Comparison of ENCODE assay signal across 8 cellular contexts in the genomic region with DNA sequence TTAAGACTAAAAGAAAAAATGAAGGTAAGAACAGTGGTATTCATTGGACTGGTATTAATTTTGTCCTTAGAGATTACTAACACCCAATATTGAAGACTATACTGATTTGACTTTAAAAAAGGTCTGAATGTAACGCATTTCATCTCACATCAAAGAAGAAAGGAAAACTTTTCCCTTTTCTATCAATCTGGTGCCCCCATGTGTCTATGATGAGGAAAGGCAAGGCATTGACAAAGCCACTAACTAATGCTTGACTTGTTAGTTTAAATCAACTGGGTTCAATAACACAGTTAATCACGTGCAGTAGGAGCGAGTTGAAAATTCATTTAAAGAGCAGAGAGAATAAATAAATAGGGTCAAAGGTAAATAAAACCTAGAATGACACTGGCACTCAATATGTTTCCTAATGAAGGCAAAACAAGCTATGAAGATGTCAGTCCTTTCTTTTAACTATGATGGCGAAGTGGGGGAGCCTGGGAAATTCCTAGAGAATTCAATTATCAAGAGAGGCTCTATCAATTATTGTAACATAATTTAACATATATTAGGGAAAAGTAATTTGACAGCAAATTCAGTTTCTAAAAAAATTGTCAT.
DNase-seq lines count a peak whose midpoint lies in the region; ATAC-seq and TF ChIP-seq lines count a peak whose summit lies in the region.

No MANE protein-coding gene starts in this region.

- H3K27me3 ChIP-seq in brain microvascular endothelial cell (replicated peaks) (no peaks in the 10 kb centered on the region), left lung (no peaks in the 10 kb centered on the region)

- in situ Hi-C loops in brain microvascular endothelial cell (cut with HindIII; ENCODE audit: low pct_ligation_motif_present, low sequenced_read_pairs) = loop anchor here (25.0 kb wide), 1 partner anchor 229 kb away; no protein-coding TSS in a partner anchor

- H3K4me3 ChIP-seq in brain microvascular endothelial cell (ENCODE audit: low read depth, low read length) (no peak overlapping the region), left lung (no peak overlapping the region)

- intact Hi-C loops in left lung (cut with DNase I) = loop anchor here in 1 of 2 donors (5.0 to 10.0 kb wide), 2 partner anchors 104 to 224 kb away; no protein-coding TSS in a partner anchor

- H3K36me3 ChIP-seq in brain microvascular endothelial cell (replicated peaks) = no peaks in the 10 kb centered on the region
- no peaks in the 10 kb centered on the region for H3K36me3 ChIP-seq in left lung

- H3K9me3 ChIP-seq in left lung = no peaks in the 10 kb centered on the region

- TF ChIP-seq CTCF in brain microvascular endothelial cell (IDR thresholded peaks at IDR 0.05; ENCODE audit: low read depth, low read length, missing control alignments) (peak; percentile 73), left lung (IDR thresholded peaks at IDR 0.05) (peak; percentile 29 to 53)

- no peaks in the 10 kb centered on the region for H3K4me1 ChIP-seq in left lung

- ATAC-seq in left lung = peak; percentile 42
- ATAC-seq in stimulated activated naive CD8-positive, alpha-beta T cell treated with anti-CD3 and anti-CD28 coated beads, Interleukin-15, Interleukin-2, amounts not matched to agents 100 U/mL and 50 U/mL, for 24 hours = no peak

- DNase-seq in NCI-H2227 (lab: John Stamatoyannopoulos, UW; ENCODE audit: unreplicated experiment) (peak; percentile 29), NCI-H2227 treated with DMSO at 0.1 percent for 48 hours (lab: John Stamatoyannopoulos, UW) (no peak), NCI-H1694 (lab: John Stamatoyannopoulos, UW) (peak; percentile 51), brain microvascular endothelial cell (no peak), left lung (no peak), NOMO-1 treated with DMSO at 0.1 percent for 48 hours (lab: John Stamatoyannopoulos, UW; ENCODE audit: unreplicated experiment) (no peak), cortex of kidney (lab: John Stamatoyannopoulos, UW) (no peak)
- DNase-seq in stimulated activated naive CD8-positive, alpha-beta T cell treated with anti-CD3 and anti-CD28 coated beads, Interleukin-15, Interleukin-2, amounts not matched to agents 100 U/mL and 50 U/mL, for 24 hours = no peak

- H3K27ac ChIP-seq in brain microvascular endothelial cell (no peak overlapping the region), left lung (no peak overlapping the region)

Comparison
In these comparisons a context has a peak if more than half of its experiments do, and no peak if none do; other contexts are left out.
1. DNase-seq: peak in NCI-H2227 (single experiment) and NCI-H1694 (single experiment); none in NCI-H2227 treated with DMSO at 0.1 percent for 48 hours (single experiment), brain microvascular endothelial cell (single experiment), left lung (0 of 2), NOMO-1 treated with DMSO at 0.1 percent for 48 hours (single experiment), cortex of kidney (single experiment) and stimulated activated naive CD8-positive, alpha-beta T cell treated with anti-CD3 and anti-CD28 coated beads, Interleukin-15, Interleukin-2, amounts not matched to agents 100 U/mL and 50 U/mL, for 24 hours (single experiment).